In the genomic region with DNA sequence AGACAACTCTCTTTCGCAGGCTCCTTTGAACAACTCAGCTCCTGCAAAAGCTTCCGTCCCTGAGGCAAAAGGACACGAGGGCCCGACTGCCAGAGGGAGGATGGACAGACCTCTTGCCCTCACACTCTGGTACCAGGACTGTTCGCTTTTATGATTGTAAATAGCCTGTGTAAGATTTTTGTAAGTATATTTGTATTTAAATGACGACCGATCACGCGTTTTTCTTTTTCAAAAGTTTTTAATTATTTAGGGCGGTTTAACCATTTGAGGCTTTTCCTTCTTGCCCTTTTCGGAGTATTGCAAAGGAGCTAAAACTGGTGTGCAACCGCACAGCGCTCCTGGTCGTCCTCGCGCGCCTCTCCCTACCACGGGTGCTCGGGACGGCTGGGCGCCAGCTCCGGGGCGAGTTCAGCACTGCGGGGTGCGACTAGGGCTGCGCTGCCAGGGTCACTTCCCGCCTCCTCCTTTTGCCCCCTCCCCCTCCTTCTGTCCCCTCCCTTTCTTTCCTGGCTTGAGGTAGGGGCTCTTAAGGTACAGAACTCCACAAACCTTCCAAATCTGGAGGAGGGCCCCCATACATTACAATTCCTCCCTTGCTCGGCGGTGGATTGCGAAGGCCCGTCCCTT, we compare ENCODE assay signal across 10 cellular contexts. TPM values are rescaled to one million over a fixed set of nuclear protein-coding genes. Genes with fewer than 3 reads are reported as not detected.
DNase-seq lines count a peak whose midpoint lies in the region; ATAC-seq and TF ChIP-seq lines count a peak whose summit lies in the region.
"Had no signal": no experiment of that assay in that cellular context is flagged by ENCODE, and none has a peak within 500 bp of the region (broad histone marks: within the 10 kb centered on the region; RNA-seq: fewer than 3 reads in every experiment).

No MANE protein-coding gene starts in this region.

- no peak for TF ChIP-seq CTCF in psoas muscle (IDR thresholded peaks at IDR 0.05)

- H3K36me3 ChIP-seq in adipocyte (ENCODE audit: control insufficient read depth, insufficient read depth, low read length, severe bottlenecking) (no peaks in the 10 kb centered on the region), psoas muscle (ENCODE audit: insufficient read depth in 1 of 2, low read depth in 1 of 2) (no peaks in the 10 kb centered on the region)

- peaks cover 32% of the 10 kb centered on the region for H3K4me1 ChIP-seq in adipocyte (ENCODE audit: control insufficient read depth, insufficient read depth, low read length)
- H3K4me1 ChIP-seq in psoas muscle = peaks cover 23% of the 10 kb centered on the region

- peak; percentile 19 for DNase-seq in COLO668 (lab: John Stamatoyannopoulos, UW; ENCODE audit: unreplicated experiment)
- peak; percentile 68 for DNase-seq in adipocyte (ENCODE audit: low read depth)
- peak; percentile 26 for DNase-seq in hepatic stellate cell (ENCODE audit: low spot score)
- no peak for DNase-seq in psoas muscle
- no peak for DNase-seq in SHP77 (lab: John Stamatoyannopoulos, UW)
- no peak for DNase-seq in NCI-H510A treated with DMSO at 0.1 percent for 48 hours (lab: John Stamatoyannopoulos, UW)
- DNase-seq in NCI-H1417 treated with DMSO at 0.1 percent for 48 hours (lab: John Stamatoyannopoulos, UW) = no peak
- DNase-seq in NCI-H1105 treated with DMSO at 0.1 percent for 48 hours (lab: John Stamatoyannopoulos, UW) = no peak
- DNase-seq: NCI-H1105 had no signal

- H3K9me3 ChIP-seq in adipocyte (ENCODE audit: control insufficient read depth, low read length) (no peaks in the 10 kb centered on the region), psoas muscle (no peaks in the 10 kb centered on the region)

- intact Hi-C loops in psoas muscle (cut with DNase I) = loop anchor here in 1 of 2 donors (10.0 kb wide), 1 partner anchor 182 kb away; no protein-coding TSS in a partner anchor

- peak overlapping the region; percentile 92 for H3K4me3 ChIP-seq in adipocyte (ENCODE audit: low read length)
- H3K4me3 ChIP-seq in psoas muscle = peak overlapping the region; percentile 71

- WGBS in psoas muscle, 3 donors = 77 to 89% (median 88%) methylated on average over 31 of the region's 31 CpGs

- no peak overlapping the region for H3K27ac ChIP-seq in psoas muscle
- H3K27ac ChIP-seq: VCaP had no signal

- ATAC-seq in psoas muscle = no peak

- peak overlapping the region; percentile 59 for H3K9ac ChIP-seq in adipocyte (ENCODE audit: low read length)

- no peaks in the 10 kb centered on the region for H3K27me3 ChIP-seq in adipocyte (replicated peaks; ENCODE audit: control insufficient read depth, insufficient read depth, low read length)
- H3K27me3 ChIP-seq in psoas muscle (ENCODE audit: insufficient read depth in 3 of 3, low read length in 2 of 3) = no peaks in the 10 kb centered on the region

RNA-seq across cellular contexts. Expression of a gene that starts 2.8 kb away (rescaled TPM):
- 1 to 10 TPM; 1.6 to 2.5 (median 2.1) TPM for total RNA-seq in psoas muscle
- 1 to 10 TPM in 2 of 3 donors, under 1 TPM in 1; 0.90 to 2.2 (median 1.4) TPM for polyA plus RNA-seq in psoas muscle

Comparison
In these comparisons a context has a peak if more than half of its experiments do, and no peak if none do; other contexts are left out.
1. DNase-seq: peak in COLO668 (single experiment), adipocyte (single experiment) and hepatic stellate cell (single experiment); none in psoas muscle (0 of 2), SHP77 (0 of 2), NCI-H510A treated with DMSO at 0.1 percent for 48 hours (single experiment), NCI-H1417 treated with DMSO at 0.1 percent for 48 hours (single experiment) and NCI-H1105 treated with DMSO at 0.1 percent for 48 hours (single experiment).